ENCODE assay signal across 8 cellular contexts in genomic region chr13:100673831-100674362, GRCh38. TPM values are rescaled to one million over a fixed set of nuclear protein-coding genes. Genes with fewer than 3 reads are reported as not detected.
A peak's percentile ranks its signal among the peaks of the same experiment; 100 is the strongest.
DNase-seq lines count a peak whose midpoint lies in the region; ATAC-seq and TF ChIP-seq lines count a peak whose summit lies in the region.

No MANE protein-coding gene starts in this region.

- H3K36me3 Mint-ChIP-seq in activated CD4-positive, alpha-beta T cell treated with anti-CD3 and anti-CD28 coated beads, Interleukin-2, amount 10 ng/mL, durations not matched to agents 24 days and 14 days (ENCODE audit: low read depth) = peaks cover 4% of the 10 kb centered on the region

- ATAC-seq in HG02840 (IDR thresholded peaks at IDR 0.05; ENCODE audit: low FRiP score, unreplicated experiment) = peak; percentile 8
- peak; percentile 6 to 29 (median 16) for ATAC-seq in right lobe of liver

- H3K4me1 Mint-ChIP-seq in activated CD4-positive, alpha-beta T cell treated with anti-CD3 and anti-CD28 coated beads, Interleukin-2, amount 10 ng/mL, durations not matched to agents 24 days and 14 days = peaks cover 25% of the 10 kb centered on the region

- TF ChIP-seq POLR2A in right lobe of liver (IDR thresholded peaks at IDR 0.05) = no peak

- no peaks in the 10 kb centered on the region for H3K9me3 ChIP-seq in right lobe of liver

- peak; percentile 64 for DNase-seq in SKM-1 treated with dmso at 0.1 percent for 144 hours (lab: John Stamatoyannopoulos, UW; ENCODE audit: unreplicated experiment)
- DNase-seq in SKM-1 (lab: John Stamatoyannopoulos, UW; ENCODE audit: unreplicated experiment) = no peak
- peak; percentile 89 for DNase-seq in NCI-H146 (lab: John Stamatoyannopoulos, UW)
- peak; percentile 86 for DNase-seq in activated CD4-positive, alpha-beta T cell treated with anti-CD3 and anti-CD28 coated beads, Interleukin-2, amount 10 ng/mL, durations not matched to agents 24 days and 14 days
- DNase-seq in dermis microvascular lymphatic vessel endothelial cell (ENCODE audit: low read depth in 2 of 2) = peak; percentile 40 to 89
- peak in 2 of 3 donors; percentile 61 to 72 for DNase-seq in right lobe of liver
- DNase-seq in stimulated activated CD4-positive, alpha-beta T cell treated with anti-CD3 and anti-CD28 coated beads, Interleukin-4, amount 100 ng/mL, for 48 hours (ENCODE audit: low read depth in 2 of 2) = peak; percentile 8 to 21

- H3K27me3 ChIP-seq in right lobe of liver = no peaks in the 10 kb centered on the region

- peak overlapping the region; percentile 91 for H3K27ac Mint-ChIP-seq in activated CD4-positive, alpha-beta T cell treated with anti-CD3 and anti-CD28 coated beads, Interleukin-2, amount 10 ng/mL, durations not matched to agents 24 days and 14 days

- intact Hi-C loops in activated CD4-positive, alpha-beta T cell treated with anti-CD3 and anti-CD28 coated beads, Interleukin-2, amount 10 ng/mL, durations not matched to agents 24 days and 14 days (cut with micrococcal nuclease) = loop anchor here (1.0 to 10.0 kb wide), 5 partner anchors 67 to 1721 kb away; partner anchors contain the start of gene CLYBL
- intact Hi-C loops in right lobe of liver (cut with DNase I) = no loop called here

- peak overlapping the region; percentile 85 for H3K4me3 Mint-ChIP-seq in activated CD4-positive, alpha-beta T cell treated with anti-CD3 and anti-CD28 coated beads, Interleukin-2, amount 10 ng/mL, durations not matched to agents 24 days and 14 days

- H3K27me3 Mint-ChIP-seq in activated CD4-positive, alpha-beta T cell treated with anti-CD3 and anti-CD28 coated beads, Interleukin-2, amount 10 ng/mL, durations not matched to agents 24 days and 14 days = peaks cover 13% of the 10 kb centered on the region

- TF ChIP-seq CTCF in right lobe of liver (IDR thresholded peaks at IDR 0.05) = no peak

- 0% methylated on average over 7 of the region's 50 CpGs for WGBS in right lobe of liver (ENCODE audit: insufficient coverage, low coverage, low lambda C conversion rate, missing lambda C conversion rate)

- H3K9me3 Mint-ChIP-seq in activated CD4-positive, alpha-beta T cell treated with anti-CD3 and anti-CD28 coated beads, Interleukin-2, amount 10 ng/mL, durations not matched to agents 24 days and 14 days = no peaks in the 10 kb centered on the region

- H3K27ac ChIP-seq in right lobe of liver = peak overlapping the region; percentile 42 to 91 (median 67)

- H3K4me1 ChIP-seq in right lobe of liver = peaks cover 0 to 14% (median 5%) of the 10 kb centered on the region in 4 donors

- no peaks in the 10 kb centered on the region for H3K36me3 ChIP-seq in right lobe of liver

- peak overlapping the region; percentile 45 to 84 (median 51) for H3K4me3 ChIP-seq in right lobe of liver

RNA-seq across cellular contexts. Expression of gene TMTC4, which starts 0.7 kb away (rescaled TPM):
- 22.5 and 25.3 TPM in 2 replicates for total RNA-seq in activated CD4-positive, alpha-beta T cell treated with anti-CD3 and anti-CD28 coated beads, Interleukin-2, amount 10 ng/mL, durations not matched to agents 24 days and 14 days
- 27.6 and 31.7 TPM in 2 replicates for total RNA-seq in dermis microvascular lymphatic vessel endothelial cell
- 10 to 100 TPM; 10.7 to 17.9 (median 14.1) TPM for total RNA-seq in right lobe of liver
